In genomic region chr6:37539706-37540352, GRCh38 we compare ENCODE assay signal across 1 cellular context.
TF ChIP-seq lines count a peak whose summit lies in the region.

No MANE protein-coding gene starts in this region.

TF ChIP-seq in K562, 482 proteins besides CTCF, POLR2A, EP300 and RAD21:
- TF ChIP-seq KDM1A (IDR thresholded peaks at IDR 0.05): peak; percentile 69 to 79
- no peak for TF ChIP-seq SMC3 (conservative IDR thresholded peaks at IDR 0.05; ENCODE audit: insufficient read depth, low read depth, low read length)
- TF ChIP-seq ADNP (tag; IDR thresholded peaks at IDR 0.05): peak; percentile 77
- TF ChIP-seq CHD4 (IDR thresholded peaks at IDR 0.05; ENCODE audit: insufficient read depth, insufficient replicate concordance, low read depth, low read length, poor library complexity, severe bottlenecking): peak; percentile 62
- peak; percentile 77 for TF ChIP-seq HDAC2 (IDR thresholded peaks at IDR 0.05)
- TF ChIP-seq TCF3 (CRISPR knock-in tag; IDR thresholded peaks at IDR 0.05): no peak
- TF ChIP-seq RCOR1 (IDR thresholded peaks at IDR 0.05; ENCODE audit: borderline replicate concordance in 1 of 2, low read depth in 2 of 2, low read length in 2 of 2): 0 out of 4 replicates have a peak, but pooled peaks of 1 of the 2 experiments have one; percentile 50
- peak; percentile 94 for TF ChIP-seq RBM25 (IDR thresholded peaks at IDR 0.05; ENCODE audit: low read depth, low read length, severe bottlenecking)
- no peak for TF ChIP-seq PHF8 (IDR thresholded peaks at IDR 0.05; ENCODE audit: borderline replicate concordance, low read length)
- peak; percentile 94 for TF ChIP-seq BCOR (IDR thresholded peaks at IDR 0.05)
- peak; percentile 74; the same call in 1 of the 2 replicates for TF ChIP-seq SMARCA5 (IDR thresholded peaks at IDR 0.05)
- TF ChIP-seq ZFP36 (IDR thresholded peaks at IDR 0.05; ENCODE audit: low read depth, low read length, partially characterized antibody): peak; percentile 90
